In the genomic region with DNA sequence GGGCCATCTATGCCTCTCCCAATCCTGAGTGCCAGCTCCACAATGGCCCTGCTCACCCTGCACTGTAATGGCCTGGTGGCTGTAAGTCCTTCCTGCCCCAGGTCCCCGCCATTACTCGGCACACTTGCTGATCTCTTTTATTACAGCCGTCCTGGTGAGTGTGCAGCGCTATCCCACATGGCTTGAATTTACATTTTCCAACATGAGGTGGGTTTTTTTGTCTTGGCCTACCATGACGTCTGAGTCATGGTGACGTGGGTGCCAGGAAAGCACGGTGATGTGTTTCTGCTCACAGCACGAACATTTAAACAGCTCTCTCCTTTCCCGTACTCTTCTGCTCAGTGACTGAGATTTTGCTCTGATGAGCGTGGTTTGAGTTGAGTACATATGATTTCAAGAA, we compare ENCODE assay signal across 28 cellular contexts. TPM values are rescaled to one million over a fixed set of nuclear protein-coding genes. Genes with fewer than 3 reads are reported as not detected.
A peak's percentile ranks its signal among the peaks of the same experiment; 100 is the strongest.
DNase-seq lines count a peak whose midpoint lies in the region; ATAC-seq, FAIRE-seq and TF ChIP-seq lines count a peak whose summit lies in the region.
"Had no signal": no experiment of that assay in that cellular context is flagged by ENCODE, and none has a peak within 500 bp of the region (broad histone marks: within the 10 kb centered on the region; RNA-seq: fewer than 3 reads in every experiment).

No MANE protein-coding gene starts in this region.

- DNase-seq in HepG2 (ENCODE audit: low spot score) (no peak), right lobe of liver (no peak), adipocyte (ENCODE audit: low read depth) (peak; percentile 53), fibroblast of peridontal ligament (ENCODE audit: extremely low read depth) (peak; percentile 92), WERI-Rb-1 (no peak)
- DNase-seq: activated CD4-positive, alpha-beta T cell treated with anti-CD3 and anti-CD28 coated beads, Interleukin-2, amount 50 U/mL, for 1 hour; activated CD8-positive, alpha-beta memory T cell treated with anti-CD3 and anti-CD28 coated beads, Interleukin-2, amount 50 U/mL, for 48 hours; activated gamma-delta T cell treated with Interleukin-2 at 50 U/mL for 16 hours; CD4-positive, alpha-beta T cell; colonic mucosa; DMS153; endodermal cell; kidney glomerular epithelial cell; naive B cell; NCI-H1417 treated with DMSO at 0.1 percent for 48 hours; NCI-H2171; NCI-H526; pancreas; Right ventricle myocardium superior; stimulated activated CD4-positive, alpha-beta T cell treated with anti-CD3 and anti-CD28 coated beads, Interleukin-2, amount 100 ng/mL, for 24 hours; uterus had no signal

- H3K27ac ChIP-seq in HepG2 (ENCODE audit: extremely low read length, insufficient read depth, low read length): no peak overlapping the region
- no peak overlapping the region for H3K27ac ChIP-seq in right lobe of liver
- peak overlapping the region; percentile 53 for H3K27ac ChIP-seq in urinary bladder (ENCODE audit: low read depth)
- no peak overlapping the region for H3K27ac ChIP-seq in WERI-Rb-1
- H3K27ac ChIP-seq: ascending aorta, colonic mucosa, pancreas, uterus had no signal

- no peaks in the 10 kb centered on the region for H4K20me1 ChIP-seq in HepG2 (ENCODE audit: insufficient read depth, low read length)

- H2AFZ ChIP-seq in HepG2 (ENCODE audit: low read length): no peak overlapping the region

- FAIRE-seq in HepG2 (lab: Jason Lieb, UNC): no peak
- FAIRE-seq: A204.1, frontal cortex, pancreas had no signal

- CTCF ChIA-PET in HepG2 (lab: Yijun Ruan, JAX; ENCODE audit: low intra/inter-chr PET ratio, low total read pairs): no interaction called here

- BruUV-seq in HepG2 (replicated peaks; lab: Mats Ljungman, UMichigan): no TSS peak

- no peak for TF ChIP-seq RAD21 in HepG2 (CRISPR knock-in tag; IDR thresholded peaks at IDR 0.05)

- TF ChIP-seq EP300 in HepG2 (IDR thresholded peaks at IDR 0.05; ENCODE audit: low read depth in 2 of 2, low read length in 2 of 2): no peak
- TF ChIP-seq EP300 in HepG2 (CRISPR knock-in tag; IDR thresholded peaks at IDR 0.05; ENCODE audit: borderline replicate concordance): no peak

- WGBS in HepG2 (ENCODE audit: low lambda C conversion rate): 41% methylated on average over 10 of the region's 10 CpGs
- WGBS in right lobe of liver (ENCODE audit: insufficient coverage, low coverage, low lambda C conversion rate, missing lambda C conversion rate): 67% methylated on average over 10 of the region's 10 CpGs
- 69% methylated on average over 10 of the region's 10 CpGs for WGBS in urinary bladder

- intact Hi-C loops in HepG2 (cut with micrococcal nuclease; ENCODE audit: unreplicated experiment): no loop called here
- intact Hi-C loops in right lobe of liver (cut with DNase I): no loop called here

- H3K79me2 ChIP-seq in HepG2 (ENCODE audit: insufficient read depth, low read length): no peaks in the 10 kb centered on the region

- H3K27me3 ChIP-seq in HepG2 (ENCODE audit: control insufficient read depth in 1 of 2, insufficient read depth in 2 of 2, low read length in 2 of 2): peaks cover 7 to 49% of the 10 kb centered on the region in 2 experiments
- no peaks in the 10 kb centered on the region for H3K27me3 ChIP-seq in right lobe of liver
- peaks cover 22% of the 10 kb centered on the region for H3K27me3 ChIP-seq in adipocyte (replicated peaks; ENCODE audit: control insufficient read depth, insufficient read depth, low read length)
- no peaks in the 10 kb centered on the region for H3K27me3 ChIP-seq in WERI-Rb-1 (ENCODE audit: insufficient read depth, low read depth, severe bottlenecking)
- H3K27me3 ChIP-seq: ascending aorta, colonic mucosa had no signal

- H3K36me3 ChIP-seq in HepG2 (replicated peaks in 1 of 2; ENCODE audit: control insufficient read depth in 1 of 2, insufficient read depth in 2 of 2, low read length in 2 of 2) (no peaks in the 10 kb centered on the region), right lobe of liver (no peaks in the 10 kb centered on the region), adipocyte (ENCODE audit: control insufficient read depth, insufficient read depth, low read length, severe bottlenecking) (no peaks in the 10 kb centered on the region), urinary bladder (ENCODE audit: insufficient read depth) (no peaks in the 10 kb centered on the region), WERI-Rb-1 (no peaks in the 10 kb centered on the region)
- H3K36me3 ChIP-seq: ascending aorta, colonic mucosa, pancreas, uterus had no signal

- ATAC-seq in HepG2 (no peak), right lobe of liver (no peak), HG03097 (IDR thresholded peaks at IDR 0.05; ENCODE audit: low FRiP score, unreplicated experiment) (no peak), HG03196 (IDR thresholded peaks at IDR 0.05; ENCODE audit: unreplicated experiment) (no peak)
- ATAC-seq: pancreas had no signal

- H3K4me3 ChIP-seq in HepG2 (replicated peaks in 1 of 3; ENCODE audit: insufficient read depth in 1 of 3, low read depth in 2 of 3, low read length in 3 of 3) (no peak overlapping the region), right lobe of liver (no peak overlapping the region), adipocyte (ENCODE audit: low read length) (no peak overlapping the region), urinary bladder (ENCODE audit: low read depth, low read length) (no peak overlapping the region), WERI-Rb-1 (ENCODE audit: low read depth, low read length) (no peak overlapping the region)
- H3K4me3 ChIP-seq: ascending aorta, colonic mucosa, pancreas, uterus had no signal

- no peaks in the 10 kb centered on the region for H3K4me1 ChIP-seq in HepG2 (ENCODE audit: insufficient read depth, low read length)
- H3K4me1 ChIP-seq in right lobe of liver: no peaks in the 10 kb centered on the region
- H3K4me1 ChIP-seq in adipocyte (ENCODE audit: control insufficient read depth, insufficient read depth, low read length): peaks cover 17% of the 10 kb centered on the region
- H3K4me1 ChIP-seq in urinary bladder (ENCODE audit: insufficient read depth): peaks cover 1% of the 10 kb centered on the region
- H3K4me1 ChIP-seq: ascending aorta, colonic mucosa, pancreas, uterus had no signal

- TF ChIP-seq POLR2A in HepG2 (IDR thresholded peaks at IDR 0.05; ENCODE audit: insufficient read depth in 1 of 2, low read depth in 2 of 2, low read length in 2 of 2) (no peak), right lobe of liver (IDR thresholded peaks at IDR 0.05) (no peak)

- H3K9ac ChIP-seq in HepG2 (ENCODE audit: insufficient read depth, low read depth, low read length): no peak overlapping the region
- no peak overlapping the region for H3K9ac ChIP-seq in adipocyte (ENCODE audit: low read length)

- H3K9me3 ChIP-seq in HepG2 (ENCODE audit: low read length): no peaks in the 10 kb centered on the region
- no peaks in the 10 kb centered on the region for H3K9me3 ChIP-seq in right lobe of liver
- peaks cover 5% of the 10 kb centered on the region for H3K9me3 ChIP-seq in adipocyte (ENCODE audit: control insufficient read depth, low read length)
- no peaks in the 10 kb centered on the region for H3K9me3 ChIP-seq in WERI-Rb-1 (ENCODE audit: severe bottlenecking)
- H3K9me3 ChIP-seq: ascending aorta, colonic mucosa, pancreas, uterus had no signal

- H3K4me2 ChIP-seq in HepG2 (ENCODE audit: low read depth, low read length): no peak overlapping the region

- TF ChIP-seq CTCF in HepG2 (CRISPR knock-in tag; IDR thresholded peaks at IDR 0.05): no peak
- TF ChIP-seq CTCF in right lobe of liver (IDR thresholded peaks at IDR 0.05): no peak
- no peak for TF ChIP-seq CTCF in WERI-Rb-1 (IDR thresholded peaks at IDR 0.05; ENCODE audit: low read depth, low read length)

- POLR2A ChIA-PET in HepG2 (lab: Yijun Ruan, JAX): no interaction called here

- in situ Hi-C loops in HepG2 (cut with HindIII; ENCODE audit: extremely low pct_ligation_motif_present, low pct_unique_long_range_greater_than_20kb): no loop called here

TF ChIP-seq in HepG2, 621 proteins besides CTCF, POLR2A, EP300 and RAD21:
- no peak for TF ChIP-seq ZBTB3 (CRISPR knock-in tag; IDR thresholded peaks at IDR 0.05; ENCODE audit: borderline replicate concordance, low read depth)
- peak; percentile 81 for TF ChIP-seq CREB1 (IDR thresholded peaks at IDR 0.05)
- no peak for TF ChIP-seq CREB1 (CRISPR knock-in tag; IDR thresholded peaks at IDR 0.05)

RNA-seq across cellular contexts. Expression of a gene that starts 55.2 kb away (rescaled TPM):
- not detected in 2 replicates for total RNA-seq in HepG2 (2016; rRNA removed; fragmentation: Illumina TruSeq; extraction: Trizol)
- total RNA-seq in HepG2 (2016; cell fraction: cytosol; rRNA removed; fragmentation: Illumina TruSeq; extraction: Trizol; ENCODE audit: low read depth): not detected in 2 replicates
- total RNA-seq in HepG2 (2016; cell fraction: insoluble cytoplasmic fraction; rRNA removed; fragmentation: Illumina TruSeq; extraction: Trizol): not detected in 2 replicates
- not detected in 2 replicates for total RNA-seq in HepG2 (2016; cell fraction: membrane; rRNA removed; fragmentation: Illumina TruSeq; extraction: Trizol)
- not detected in 2 replicates for total RNA-seq in HepG2 (2016; cell fraction: nucleus; rRNA removed; fragmentation: Illumina TruSeq; extraction: Trizol)
- not detected in 2 replicates for polyA plus RNA-seq in HepG2 (2011; rRNA removed)
- polyA plus RNA-seq in HepG2 (2011; cell fraction: cytosol; rRNA removed): not detected in 2 replicates
- polyA plus RNA-seq in HepG2 (2011; cell fraction: nucleus; rRNA removed): not detected in 2 replicates
- not detected in 2 replicates for polyA plus RNA-seq in HepG2 (2012)
- polyA plus RNA-seq in HepG2 (2016; cell fraction: cytosol; fragmentation: Illumina TruSeq; extraction: Trizol; ENCODE audit: low read depth): not detected in 2 replicates
- not detected in 2 replicates for polyA plus RNA-seq in HepG2 (2016; cell fraction: insoluble cytoplasmic fraction; fragmentation: Illumina TruSeq; extraction: Trizol; ENCODE audit: low read depth)
- polyA plus RNA-seq in HepG2 (2016; cell fraction: membrane; fragmentation: Illumina TruSeq; extraction: Trizol; ENCODE audit: low read depth): not detected in 2 replicates
- not detected in 2 replicates for polyA plus RNA-seq in HepG2 (2016; cell fraction: nucleus; fragmentation: Illumina TruSeq; extraction: Trizol; ENCODE audit: insufficient read depth, low read depth)
- polyA minus RNA-seq in HepG2 (2011; rRNA and poly(A)+ RNA removed; ENCODE audit: low replicate concordance): 5.0 TPM in 1 of 2 replicates, not detected in the other
- not detected in 2 replicates for polyA minus RNA-seq in HepG2 (2011; cell fraction: cytosol; rRNA and poly(A)+ RNA removed)
- polyA minus RNA-seq in HepG2 (2011; cell fraction: nucleus; rRNA and poly(A)+ RNA removed): not detected in 2 replicates
- total RNA-seq in right lobe of liver: 1 to 10 TPM in 5 of 6 experiments, under 1 TPM in 1; 0.58 to 1.6 (median 1.2) TPM
- total RNA-seq in urinary bladder: 28.9 TPM
- polyA plus RNA-seq in urinary bladder: 83.3 TPM
- total RNA-seq: CD4-positive, alpha-beta T cell; endodermal cell; T-helper 1 cell treated with Interleukin-12 subunit alpha and Interleukin-12 subunit beta and Interleukin-4 antibody, amounts not matched to agents 30 ng/mL and 1 ng/mL, for 36 hours had no signal

Comparison
In these comparisons a context has a peak if more than half of its experiments do, and no peak if none do; other contexts are left out.
1. DNase-seq: peak in adipocyte (single experiment) and fibroblast of peridontal ligament (single experiment); none in HepG2 (single experiment), right lobe of liver (0 of 3) and WERI-Rb-1 (single experiment).
2. RNA of a gene that starts 55.2 kb away (total RNA-seq): 28.9 TPM in urinary bladder (single experiment); 0.58 to 1.6 TPM in right lobe of liver and not detected in HepG2; every median in the first group is over 10 times any median in the second.